Comparison of ENCODE assay signal across 1 cellular context in the genomic region with DNA sequence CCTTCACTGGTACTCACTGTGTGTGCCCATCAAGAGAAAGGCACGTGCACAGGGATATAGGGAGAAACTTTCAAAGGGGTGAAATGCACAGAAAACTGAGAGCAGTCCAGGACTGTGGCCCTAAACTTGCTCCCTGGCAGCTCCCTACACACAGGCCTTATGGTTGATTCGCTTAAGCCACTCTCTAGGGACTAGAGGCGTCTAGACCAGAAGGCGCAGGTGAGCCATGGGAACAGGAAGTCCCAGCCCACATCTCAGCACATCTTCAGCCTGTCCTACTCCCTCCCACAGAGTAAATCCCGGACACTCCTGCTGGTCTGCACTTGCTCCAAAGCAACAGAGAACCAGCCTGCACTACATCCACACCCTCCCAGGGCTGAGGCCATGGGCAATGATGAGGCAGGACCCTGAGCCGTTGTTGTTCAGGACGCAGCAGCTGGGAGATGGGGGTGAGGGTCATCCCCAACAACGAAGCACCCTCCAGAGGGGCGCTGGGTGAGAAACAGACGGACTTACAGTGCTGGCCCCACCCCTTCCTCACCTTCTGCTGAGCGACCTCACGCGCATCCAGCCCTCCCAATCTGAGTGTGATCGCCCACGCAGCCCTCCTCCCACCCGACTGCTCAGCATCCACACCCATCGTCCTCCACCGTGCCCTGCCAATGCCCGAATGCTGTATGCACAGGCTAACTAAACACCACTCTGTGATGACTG.
TF ChIP-seq lines count a peak whose summit lies in the region.

No MANE protein-coding gene starts in this region.

TF ChIP-seq in GM12878, 131 proteins besides CTCF, POLR2A, EP300 and RAD21:
- TF ChIP-seq, protein P1, sequence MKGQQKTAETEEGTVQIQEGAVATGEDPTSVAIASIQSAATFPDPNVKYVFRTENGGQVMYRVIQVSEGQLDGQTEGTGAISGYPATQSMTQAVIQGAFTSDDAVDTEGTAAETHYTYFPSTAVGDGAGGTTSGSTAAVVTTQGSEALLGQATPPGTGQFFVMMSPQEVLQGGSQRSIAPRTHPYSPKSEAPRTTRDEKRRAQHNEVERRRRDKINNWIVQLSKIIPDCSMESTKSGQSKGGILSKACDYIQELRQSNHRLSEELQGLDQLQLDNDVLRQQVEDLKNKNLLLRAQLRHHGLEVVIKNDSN (IDR thresholded peaks at IDR 0.05; ENCODE audit: borderline replicate concordance, extremely low read length, insufficient read depth, low read depth, low read length), result no peak
- TF ChIP-seq NKRF (conservative IDR thresholded peaks at IDR 0.05), result no peak
- TF ChIP-seq, protein P2, sequence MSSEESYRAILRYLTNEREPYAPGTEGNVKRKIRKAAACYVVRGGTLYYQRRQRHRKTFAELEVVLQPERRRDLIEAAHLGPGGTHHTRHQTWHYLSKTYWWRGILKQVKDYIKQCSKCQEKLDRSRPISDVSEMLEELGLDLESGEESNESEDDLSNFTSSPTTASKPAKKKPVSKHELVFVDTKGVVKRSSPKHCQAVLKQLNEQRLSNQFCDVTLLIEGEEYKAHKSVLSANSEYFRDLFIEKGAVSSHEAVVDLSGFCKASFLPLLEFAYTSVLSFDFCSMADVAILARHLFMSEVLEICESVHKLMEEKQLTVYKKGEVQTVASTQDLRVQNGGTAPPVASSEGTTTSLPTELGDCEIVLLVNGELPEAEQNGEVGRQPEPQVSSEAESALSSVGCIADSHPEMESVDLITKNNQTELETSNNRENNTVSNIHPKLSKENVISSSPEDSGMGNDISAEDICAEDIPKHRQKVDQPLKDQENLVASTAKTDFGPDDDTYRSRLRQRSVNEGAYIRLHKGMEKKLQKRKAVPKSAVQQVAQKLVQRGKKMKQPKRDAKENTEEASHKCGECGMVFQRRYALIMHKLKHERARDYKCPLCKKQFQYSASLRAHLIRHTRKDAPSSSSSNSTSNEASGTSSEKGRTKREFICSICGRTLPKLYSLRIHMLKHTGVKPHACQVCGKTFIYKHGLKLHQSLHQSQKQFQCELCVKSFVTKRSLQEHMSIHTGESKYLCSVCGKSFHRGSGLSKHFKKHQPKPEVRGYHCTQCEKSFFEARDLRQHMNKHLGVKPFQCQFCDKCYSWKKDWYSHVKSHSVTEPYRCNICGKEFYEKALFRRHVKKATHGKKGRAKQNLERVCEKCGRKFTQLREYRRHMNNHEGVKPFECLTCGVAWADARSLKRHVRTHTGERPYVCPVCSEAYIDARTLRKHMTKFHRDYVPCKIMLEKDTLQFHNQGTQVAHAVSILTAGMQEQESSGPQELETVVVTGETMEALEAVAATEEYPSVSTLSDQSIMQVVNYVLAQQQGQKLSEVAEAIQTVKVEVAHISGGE (CRISPR knock-in tag; IDR thresholded peaks at IDR 0.05), result no peak
- no peak for TF ChIP-seq MTA2 (IDR thresholded peaks at IDR 0.05; ENCODE audit: low read depth)
- TF ChIP-seq WRNIP1 (IDR thresholded peaks at IDR 0.05; ENCODE audit: borderline replicate concordance, low read depth, low read length), result no peak
- TF ChIP-seq, protein P3, sequence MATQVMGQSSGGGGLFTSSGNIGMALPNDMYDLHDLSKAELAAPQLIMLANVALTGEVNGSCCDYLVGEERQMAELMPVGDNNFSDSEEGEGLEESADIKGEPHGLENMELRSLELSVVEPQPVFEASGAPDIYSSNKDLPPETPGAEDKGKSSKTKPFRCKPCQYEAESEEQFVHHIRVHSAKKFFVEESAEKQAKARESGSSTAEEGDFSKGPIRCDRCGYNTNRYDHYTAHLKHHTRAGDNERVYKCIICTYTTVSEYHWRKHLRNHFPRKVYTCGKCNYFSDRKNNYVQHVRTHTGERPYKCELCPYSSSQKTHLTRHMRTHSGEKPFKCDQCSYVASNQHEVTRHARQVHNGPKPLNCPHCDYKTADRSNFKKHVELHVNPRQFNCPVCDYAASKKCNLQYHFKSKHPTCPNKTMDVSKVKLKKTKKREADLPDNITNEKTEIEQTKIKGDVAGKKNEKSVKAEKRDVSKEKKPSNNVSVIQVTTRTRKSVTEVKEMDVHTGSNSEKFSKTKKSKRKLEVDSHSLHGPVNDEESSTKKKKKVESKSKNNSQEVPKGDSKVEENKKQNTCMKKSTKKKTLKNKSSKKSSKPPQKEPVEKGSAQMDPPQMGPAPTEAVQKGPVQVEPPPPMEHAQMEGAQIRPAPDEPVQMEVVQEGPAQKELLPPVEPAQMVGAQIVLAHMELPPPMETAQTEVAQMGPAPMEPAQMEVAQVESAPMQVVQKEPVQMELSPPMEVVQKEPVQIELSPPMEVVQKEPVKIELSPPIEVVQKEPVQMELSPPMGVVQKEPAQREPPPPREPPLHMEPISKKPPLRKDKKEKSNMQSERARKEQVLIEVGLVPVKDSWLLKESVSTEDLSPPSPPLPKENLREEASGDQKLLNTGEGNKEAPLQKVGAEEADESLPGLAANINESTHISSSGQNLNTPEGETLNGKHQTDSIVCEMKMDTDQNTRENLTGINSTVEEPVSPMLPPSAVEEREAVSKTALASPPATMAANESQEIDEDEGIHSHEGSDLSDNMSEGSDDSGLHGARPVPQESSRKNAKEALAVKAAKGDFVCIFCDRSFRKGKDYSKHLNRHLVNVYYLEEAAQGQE (IDR thresholded peaks at IDR 0.05; ENCODE audit: low read depth, low read length), result no peak
- no peak for TF ChIP-seq STAT3 (IDR thresholded peaks at IDR 0.05; ENCODE audit: low read depth, low read length)
- TF ChIP-seq KAT2A (conservative IDR thresholded peaks at IDR 0.05; ENCODE audit: control insufficient read depth, low read depth, low read length), result no peak
- TF ChIP-seq, protein P4, sequence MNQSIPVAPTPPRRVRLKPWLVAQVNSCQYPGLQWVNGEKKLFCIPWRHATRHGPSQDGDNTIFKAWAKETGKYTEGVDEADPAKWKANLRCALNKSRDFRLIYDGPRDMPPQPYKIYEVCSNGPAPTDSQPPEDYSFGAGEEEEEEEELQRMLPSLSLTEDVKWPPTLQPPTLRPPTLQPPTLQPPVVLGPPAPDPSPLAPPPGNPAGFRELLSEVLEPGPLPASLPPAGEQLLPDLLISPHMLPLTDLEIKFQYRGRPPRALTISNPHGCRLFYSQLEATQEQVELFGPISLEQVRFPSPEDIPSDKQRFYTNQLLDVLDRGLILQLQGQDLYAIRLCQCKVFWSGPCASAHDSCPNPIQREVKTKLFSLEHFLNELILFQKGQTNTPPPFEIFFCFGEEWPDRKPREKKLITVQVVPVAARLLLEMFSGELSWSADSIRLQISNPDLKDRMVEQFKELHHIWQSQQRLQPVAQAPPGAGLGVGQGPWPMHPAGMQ (IDR thresholded peaks at IDR 0.05; ENCODE audit: borderline replicate concordance), result no peak
- TF ChIP-seq SMC3 (IDR thresholded peaks at IDR 0.05; ENCODE audit: borderline replicate concordance, low read length), result no peak
- no peak for TF ChIP-seq SIN3A (IDR thresholded peaks at IDR 0.05; ENCODE audit: low read depth, low read length)
